In the genomic region with DNA sequence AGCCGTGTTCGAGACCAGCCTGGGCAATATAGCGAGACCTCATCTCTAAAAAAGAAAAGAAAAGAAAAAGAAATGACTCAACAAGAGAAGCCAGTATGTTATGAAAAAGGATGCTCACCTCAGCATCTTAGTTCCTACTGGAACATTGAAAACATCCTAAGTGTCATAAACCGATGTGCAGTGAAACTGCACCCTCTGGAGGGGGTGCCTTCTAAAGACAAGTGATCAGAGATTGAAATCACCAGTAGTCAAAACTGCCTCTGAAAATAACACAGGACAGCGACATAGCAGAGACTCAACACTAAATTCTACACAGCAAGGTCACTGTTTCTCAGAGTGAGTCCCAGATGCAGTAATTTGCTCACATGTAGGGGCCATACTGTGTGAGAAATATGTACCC, we compare ENCODE assay signal across 11 cellular contexts. TPM values are rescaled to one million over a fixed set of nuclear protein-coding genes. Genes with fewer than 3 reads are reported as not detected.
DNase-seq lines count a peak whose midpoint lies in the region; TF ChIP-seq lines count a peak whose summit lies in the region.
"Had no signal": no experiment of that assay in that cellular context is flagged by ENCODE, and none has a peak within 500 bp of the region (broad histone marks: within the 10 kb centered on the region; RNA-seq: fewer than 3 reads in every experiment).

No MANE protein-coding gene starts in this region.

- WGBS in mesendoderm (ENCODE audit: extremely low coverage, insufficient coverage, low lambda C conversion rate) = no CpG with 5 or more reads among the region's 5 CpGs
- 67 to 78% (median 74%) methylated on average over 5 of the region's 5 CpGs for WGBS in spleen, 5 donors

- H4K5ac ChIP-seq in mesendoderm (ENCODE audit: low read length) = no peak overlapping the region

- no peak overlapping the region for H3K18ac ChIP-seq in mesendoderm (ENCODE audit: low read length)

- no peak overlapping the region for H3K56ac ChIP-seq in mesendoderm (ENCODE audit: low read length)

- H3K23ac ChIP-seq in mesendoderm (ENCODE audit: low read length) = no peak overlapping the region

- H3K27ac ChIP-seq in OCI-LY3 (ENCODE audit: low read length) (no peak overlapping the region), mesendoderm (ENCODE audit: low read depth, low read length) (no peak overlapping the region), spleen (no peak overlapping the region)

- H3K4me3 ChIP-seq in OCI-LY3 (ENCODE audit: low read length) = 0 out of 2 replicates have a peak overlapping the region, but pooled peaks have one; percentile 10
- no peak overlapping the region for H3K4me3 ChIP-seq in mesendoderm (ENCODE audit: low read length)
- no peak overlapping the region for H3K4me3 ChIP-seq in spleen

- H2AFZ ChIP-seq in OCI-LY3 (ENCODE audit: low read depth, low read length) = no peak overlapping the region

- no peak overlapping the region for H3K4me2 ChIP-seq in OCI-LY3 (ENCODE audit: low read length)
- no peak overlapping the region for H3K4me2 ChIP-seq in mesendoderm (ENCODE audit: low read length)

- no peaks in the 10 kb centered on the region for H4K20me1 ChIP-seq in OCI-LY3 (ENCODE audit: insufficient read depth, low read length)

- peak; percentile 31 for DNase-seq in 8988T
- peak; percentile 24 for DNase-seq in fibroblast of peridontal ligament (ENCODE audit: extremely low read depth)
- DNase-seq in COLO829 (ENCODE audit: low spot score) = no peak
- no peak for DNase-seq in DMS79 treated with DMSO at 0.1 percent for 48 hours (lab: John Stamatoyannopoulos, UW)
- DNase-seq in mesendoderm = no peak
- no peak for DNase-seq in spleen
- DNase-seq: activated CD8-positive, alpha-beta memory T cell treated with anti-CD3 and anti-CD28 coated beads, Interleukin-2, amount 10 ng/mL, durations not matched to agents 7 days and 5 days; CD8-positive, alpha-beta memory T cell; Right ventricle myocardium superior had no signal

- H3K36me3 ChIP-seq in OCI-LY3 (replicated peaks; ENCODE audit: low read depth, low read length) (no peaks in the 10 kb centered on the region), mesendoderm (ENCODE audit: control insufficient read depth, insufficient read depth, low read length) (no peaks in the 10 kb centered on the region), spleen (no peaks in the 10 kb centered on the region)

- no peak overlapping the region for H2BK120ac ChIP-seq in mesendoderm (ENCODE audit: low read depth, low read length)

- intact Hi-C loops in spleen (cut with DNase I; ENCODE audit: low total_unique reads) = no loop called here

- no peak overlapping the region for H2BK5ac ChIP-seq in mesendoderm (ENCODE audit: low read length)

- H3K27me3 ChIP-seq in OCI-LY3 (ENCODE audit: low read depth, low read length) (no peaks in the 10 kb centered on the region), mesendoderm (ENCODE audit: insufficient read depth, low read length, poor library complexity) (no peaks in the 10 kb centered on the region), spleen (replicated peaks in 1 of 7) (peaks cover 0 to 13% (median 0%) of the 10 kb centered on the region in 7 donors)

- peak; percentile 31 for TF ChIP-seq CTCF in GM12873 (IDR thresholded peaks at IDR 0.05; ENCODE audit: insufficient read depth, low read depth, low read length, missing control alignments)
- TF ChIP-seq CTCF in OCI-LY3 (IDR thresholded peaks at IDR 0.05; ENCODE audit: low read depth, low read length) = peak; percentile 48
- TF ChIP-seq CTCF in spleen (IDR thresholded peaks at IDR 0.05 in 8 of 11, conservative IDR thresholded peaks at IDR 0.05 in 3 of 11) = no peak

- H3K4me1 ChIP-seq in OCI-LY3 (ENCODE audit: low read length) = peaks cover 7% of the 10 kb centered on the region
- H3K4me1 ChIP-seq in mesendoderm (ENCODE audit: control insufficient read depth, low read depth, low read length) = no peaks in the 10 kb centered on the region
- H3K4me1 ChIP-seq in spleen = no peaks in the 10 kb centered on the region

- no peaks in the 10 kb centered on the region for H3K79me1 ChIP-seq in mesendoderm (ENCODE audit: low read length)

- H2BK15ac ChIP-seq in mesendoderm (replicated peaks; ENCODE audit: low read depth) = no peak overlapping the region

- no peak for TF ChIP-seq POLR2A in spleen (IDR thresholded peaks at IDR 0.05)

- H3K9ac ChIP-seq in OCI-LY3 (ENCODE audit: low read length) (no peak overlapping the region), mesendoderm (ENCODE audit: low read length) (no peak overlapping the region)

- H3K4ac ChIP-seq in mesendoderm (ENCODE audit: low read depth, low read length) = no peak overlapping the region

- H3K79me2 ChIP-seq in OCI-LY3 (ENCODE audit: low read length) (no peaks in the 10 kb centered on the region), mesendoderm (ENCODE audit: control insufficient read depth, insufficient read depth, low read length) (no peaks in the 10 kb centered on the region)

- H3K9me3 ChIP-seq in OCI-LY3 (ENCODE audit: insufficient read depth, low read length) (no peaks in the 10 kb centered on the region), spleen (no peaks in the 10 kb centered on the region)

- H2AK5ac ChIP-seq in mesendoderm (ENCODE audit: low read length) = no peak overlapping the region

- H4K8ac ChIP-seq in mesendoderm (ENCODE audit: low read depth, low read length) = no peak overlapping the region

RNA-seq across cellular contexts. Expression of a gene that starts 28.0 kb away (rescaled TPM):
- 36.0 TPM for polyA plus RNA-seq in mesendoderm (2013, experiment 1 of 2)
- polyA plus RNA-seq in mesendoderm (2013, experiment 2 of 2) = 33.4 TPM
- total RNA-seq in spleen = 100 to 1,000 TPM in 3 of 7 donors, 10 to 100 TPM in 4; 75.8 to 130 (median 98.1) TPM
- polyA plus RNA-seq in spleen = 10 to 100 TPM; 36.9 to 59.6 (median 50.7) TPM

Comparison
In these comparisons a context has a peak if more than half of its experiments do, and no peak if none do; other contexts are left out.
1. DNase-seq: peak in 8988T (single experiment) and fibroblast of peridontal ligament (single experiment); none in COLO829 (single experiment), DMS79 treated with DMSO at 0.1 percent for 48 hours (single experiment), mesendoderm (single experiment) and spleen (single experiment).
2. CTCF ChIP-seq: peak in GM12873 (single experiment) and OCI-LY3 (single experiment); none in spleen (0 of 11).